ENCODE assay signal across 9 cellular contexts in genomic region chr12:116274552-116275375, GRCh38. TPM values are rescaled to one million over a fixed set of nuclear protein-coding genes. Genes with fewer than 3 reads are reported as not detected.
A peak's percentile ranks its signal among the peaks of the same experiment; 100 is the strongest.
DNase-seq lines count a peak whose midpoint lies in the region; ATAC-seq and TF ChIP-seq lines count a peak whose summit lies in the region.
"Had no signal": no experiment of that assay in that cellular context is flagged by ENCODE, and none has a peak within 500 bp of the region (broad histone marks: within the 10 kb centered on the region; RNA-seq: fewer than 3 reads in every experiment).

No MANE protein-coding gene starts in this region.

- TF ChIP-seq CTCF in fibroblast of pulmonary artery (IDR thresholded peaks at IDR 0.05; ENCODE audit: low read length, missing control alignments) (no peak), WERI-Rb-1 (IDR thresholded peaks at IDR 0.05; ENCODE audit: low read depth, low read length) (no peak)

- no peaks in the 10 kb centered on the region for H3K9me3 Mint-ChIP-seq in activated CD4-positive, alpha-beta T cell treated with anti-CD3 and anti-CD28 coated beads, Interleukin-2, amount 10 ng/mL, durations not matched to agents 24 days and 14 days
- no peaks in the 10 kb centered on the region for H3K9me3 Mint-ChIP-seq in stimulated activated naive B cell treated with anti-CD40 and anti-IgM and Interleukin-4, amounts not matched to agents 10 μg/mL and 1 μg/mL and 100 μg/mL, for 72 hours

- H3K27me3 ChIP-seq in WERI-Rb-1 (ENCODE audit: insufficient read depth, low read depth, severe bottlenecking): no peaks in the 10 kb centered on the region

- H3K4me3 Mint-ChIP-seq in activated CD4-positive, alpha-beta T cell treated with anti-CD3 and anti-CD28 coated beads, Interleukin-2, amount 10 ng/mL, durations not matched to agents 24 days and 14 days: peak overlapping the region; percentile 95
- H3K4me3 Mint-ChIP-seq in T-helper 17 cell: peak overlapping the region; percentile 49
- peak overlapping the region; percentile 54 to 94 for H3K4me3 Mint-ChIP-seq in stimulated activated naive B cell treated with anti-CD40 and anti-IgM and Interleukin-4, amounts not matched to agents 10 μg/mL and 1 μg/mL and 100 μg/mL, for 72 hours

- H3K9me3 ChIP-seq in T-helper 17 cell (ENCODE audit: control insufficient read depth, low read length, poor library complexity, severe bottlenecking) (no peaks in the 10 kb centered on the region), WERI-Rb-1 (ENCODE audit: severe bottlenecking) (no peaks in the 10 kb centered on the region)

- ATAC-seq in T-helper 17 cell (no peak), GM21528 (IDR thresholded peaks at IDR 0.05; ENCODE audit: low FRiP score, unreplicated experiment) (no peak)
- ATAC-seq in stimulated activated naive B cell treated with anti-CD40 and anti-IgM and Interleukin-4, amounts not matched to agents 10 μg/mL and 1 μg/mL and 100 μg/mL, for 72 hours (replicated peaks): no peak

- H3K27me3 Mint-ChIP-seq in activated CD4-positive, alpha-beta T cell treated with anti-CD3 and anti-CD28 coated beads, Interleukin-2, amount 10 ng/mL, durations not matched to agents 24 days and 14 days: no peaks in the 10 kb centered on the region
- H3K27me3 Mint-ChIP-seq in T-helper 17 cell: no peaks in the 10 kb centered on the region
- H3K27me3 Mint-ChIP-seq in stimulated activated naive B cell treated with anti-CD40 and anti-IgM and Interleukin-4, amounts not matched to agents 10 μg/mL and 1 μg/mL and 100 μg/mL, for 72 hours: no peaks in the 10 kb centered on the region

- H3K4me1 Mint-ChIP-seq in activated CD4-positive, alpha-beta T cell treated with anti-CD3 and anti-CD28 coated beads, Interleukin-2, amount 10 ng/mL, durations not matched to agents 24 days and 14 days: peaks cover 38% of the 10 kb centered on the region
- H3K4me1 Mint-ChIP-seq in T-helper 17 cell: peaks cover 29% of the 10 kb centered on the region
- peaks cover 24 to 53% of the 10 kb centered on the region in 2 donors for H3K4me1 Mint-ChIP-seq in stimulated activated naive B cell treated with anti-CD40 and anti-IgM and Interleukin-4, amounts not matched to agents 10 μg/mL and 1 μg/mL and 100 μg/mL, for 72 hours

- no peaks in the 10 kb centered on the region for H3K36me3 ChIP-seq in WERI-Rb-1

- H3K4me3 ChIP-seq in fibroblast of pulmonary artery (replicated peaks; ENCODE audit: low read depth, low read length) (peak overlapping the region; percentile 90), WERI-Rb-1 (ENCODE audit: low read depth, low read length) (no peak overlapping the region)

- H3K36me3 Mint-ChIP-seq in activated CD4-positive, alpha-beta T cell treated with anti-CD3 and anti-CD28 coated beads, Interleukin-2, amount 10 ng/mL, durations not matched to agents 24 days and 14 days (ENCODE audit: low read depth): peaks cover 4% of the 10 kb centered on the region
- H3K36me3 Mint-ChIP-seq in T-helper 17 cell (ENCODE audit: low read depth): no peaks in the 10 kb centered on the region
- H3K36me3 Mint-ChIP-seq in stimulated activated naive B cell treated with anti-CD40 and anti-IgM and Interleukin-4, amounts not matched to agents 10 μg/mL and 1 μg/mL and 100 μg/mL, for 72 hours: peaks cover 5 to 6% of the 10 kb centered on the region in 2 donors

- H3K27ac Mint-ChIP-seq in activated CD4-positive, alpha-beta T cell treated with anti-CD3 and anti-CD28 coated beads, Interleukin-2, amount 10 ng/mL, durations not matched to agents 24 days and 14 days: no peak overlapping the region
- no peak overlapping the region for H3K27ac Mint-ChIP-seq in T-helper 17 cell
- H3K27ac Mint-ChIP-seq in stimulated activated naive B cell treated with anti-CD40 and anti-IgM and Interleukin-4, amounts not matched to agents 10 μg/mL and 1 μg/mL and 100 μg/mL, for 72 hours: no peak overlapping the region

- H3K27ac ChIP-seq in WERI-Rb-1: no peak overlapping the region

- intact Hi-C loops in activated CD4-positive, alpha-beta T cell treated with anti-CD3 and anti-CD28 coated beads, Interleukin-2, amount 10 ng/mL, durations not matched to agents 24 days and 14 days (cut with micrococcal nuclease): loop anchor here (5.0 to 10.0 kb wide), 2 partner anchors 83 to 320 kb away; no protein-coding TSS in a partner anchor

- peak; percentile 11 for DNase-seq in activated CD4-positive, alpha-beta T cell treated with anti-CD3 and anti-CD28 coated beads, Interleukin-2, amount 10 ng/mL, durations not matched to agents 24 days and 14 days
- DNase-seq in activated CD4-positive, alpha-beta T cell treated with anti-CD3 and anti-CD28 coated beads for 1 hour: no peak
- DNase-seq in T-helper 17 cell (no peak), fibroblast of pulmonary artery (ENCODE audit: low read depth) (no peak), HuH-7 (ENCODE audit: low spot score) (no peak), WERI-Rb-1 (no peak)
- no peak for DNase-seq in stimulated activated naive B cell treated with anti-CD40 and anti-IgM and Interleukin-4, amounts not matched to agents 10 μg/mL and 1 μg/mL and 100 μg/mL, for 72 hours
- DNase-seq: SW 1271 had no signal

RNA-seq across cellular contexts. Expression of gene MED13L, which starts 2.7 kb away (rescaled TPM):
- total RNA-seq in activated CD4-positive, alpha-beta T cell treated with anti-CD3 and anti-CD28 coated beads, Interleukin-2, amount 10 ng/mL, durations not matched to agents 24 days and 14 days: 55.1 and 62.9 TPM in 2 replicates
- 100 to 1,000 TPM; 184 to 193 TPM for total RNA-seq in T-helper 17 cell
